Comparison of ENCODE assay signal across 19 cellular contexts in genomic region chr11:113681711-113682410, GRCh38. TPM values are rescaled to one million over a fixed set of nuclear protein-coding genes. Genes with fewer than 3 reads are reported as not detected.
DNase-seq lines count a peak whose midpoint lies in the region; ATAC-seq, FAIRE-seq and TF ChIP-seq lines count a peak whose summit lies in the region.
"Had no signal": no experiment of that assay in that cellular context is flagged by ENCODE, and none has a peak within 500 bp of the region (broad histone marks: within the 10 kb centered on the region; RNA-seq: fewer than 3 reads in every experiment).

No MANE protein-coding gene starts in this region.

- H3K9me3 ChIP-seq in astrocyte (ENCODE audit: insufficient read depth, low read depth, low read length): no peaks in the 10 kb centered on the region
- H3K9me3 ChIP-seq: gastroesophageal sphincter, SJCRH30, transverse colon had no signal

- FAIRE-seq in astrocyte (lab: Jason Lieb, UNC): no peak
- FAIRE-seq: endometrium, GM12892, keratinocyte had no signal

- DNase-seq in DMS79 treated with DMSO at 0.1 percent for 48 hours (lab: John Stamatoyannopoulos, UW) (peak; percentile 75), NCI-H1417 treated with DMSO at 0.1 percent for 48 hours (lab: John Stamatoyannopoulos, UW) (peak; percentile 29), astrocyte (ENCODE audit: low read depth) (peak; percentile 43), mesothelial cell of epicardium (ENCODE audit: low spot score in 2 of 2, unreplicated experiment in 2 of 2) (no peak), AG20443 (ENCODE audit: low spot score) (no peak), posterior vena cava (ENCODE audit: low spot score) (no peak), osteocyte (ENCODE audit: extremely low spot score, unreplicated experiment) (no peak)
- DNase-seq: activated CD8-positive, alpha-beta memory T cell treated with anti-CD3 and anti-CD28 coated beads for 24 hours; activated gamma-delta T cell treated with Interleukin-2 at 50 U/mL for 16 hours; NCI-H1436 treated with DMSO at 0.1 percent for 48 hours; NK-92 treated with Interleukin-12 subunit alpha and Interleukin-12 subunit beta, amount 100 ng/mL, for 24 hours; SJCRH30; transverse colon had no signal

- H3K4me3 Mint-ChIP-seq in astrocyte (ENCODE audit: unreplicated experiment): no peak overlapping the region
- no peak overlapping the region for H3K4me3 Mint-ChIP-seq in mesothelial cell of epicardium
- H3K4me3 Mint-ChIP-seq in osteocyte (ENCODE audit: unreplicated experiment): no peak overlapping the region
- H3K4me3 Mint-ChIP-seq: B cell had no signal

- peaks cover 5% of the 10 kb centered on the region for H3K27me3 ChIP-seq in astrocyte (ENCODE audit: insufficient read depth, low read length)
- H3K27me3 ChIP-seq: gastroesophageal sphincter, SJCRH30, transverse colon had no signal

- peaks cover 54% of the 10 kb centered on the region for H3K27me3 Mint-ChIP-seq in astrocyte (ENCODE audit: low read depth, unreplicated experiment)
- H3K27me3 Mint-ChIP-seq in mesothelial cell of epicardium (ENCODE audit: low read depth): no peaks in the 10 kb centered on the region
- peaks cover 10% of the 10 kb centered on the region for H3K27me3 Mint-ChIP-seq in osteocyte (ENCODE audit: unreplicated experiment)

- H3K4me3 ChIP-seq in astrocyte (ENCODE audit: insufficient read depth, low read depth, low read length): no peak overlapping the region
- H3K4me3 ChIP-seq: gastroesophageal sphincter, SJCRH30, transverse colon had no signal

- peaks cover 14% of the 10 kb centered on the region for H3K4me1 ChIP-seq in astrocyte (ENCODE audit: insufficient read depth, low read length)

- ATAC-seq in HG03135 (IDR thresholded peaks at IDR 0.05; ENCODE audit: unreplicated experiment): no peak
- ATAC-seq: gastroesophageal sphincter had no signal

- peaks cover 8% of the 10 kb centered on the region for H3K4me1 Mint-ChIP-seq in astrocyte (ENCODE audit: low read depth, unreplicated experiment)
- H3K4me1 Mint-ChIP-seq in mesothelial cell of epicardium: peaks cover 56% of the 10 kb centered on the region
- peaks cover 18% of the 10 kb centered on the region for H3K4me1 Mint-ChIP-seq in osteocyte (ENCODE audit: unreplicated experiment)

- no peak overlapping the region for H2AFZ ChIP-seq in astrocyte (ENCODE audit: low read depth, low read length)

- H3K4me2 ChIP-seq in astrocyte (ENCODE audit: low read length): no peak overlapping the region

- no peaks in the 10 kb centered on the region for H3K79me2 ChIP-seq in astrocyte (ENCODE audit: insufficient read depth, low read length)

- intact Hi-C loops in posterior vena cava (cut with DNase I): loop anchor here in 1 of 2 donors (1.0 kb wide), 1 partner anchor 11 kb away; no protein-coding TSS in a partner anchor

- H3K36me3 ChIP-seq in astrocyte (ENCODE audit: insufficient read depth, low read length): no peaks in the 10 kb centered on the region
- H3K36me3 ChIP-seq: gastroesophageal sphincter, SJCRH30, transverse colon had no signal

- H3K9me3 Mint-ChIP-seq in astrocyte (ENCODE audit: unreplicated experiment): peaks cover 7% of the 10 kb centered on the region
- no peaks in the 10 kb centered on the region for H3K9me3 Mint-ChIP-seq in mesothelial cell of epicardium
- no peaks in the 10 kb centered on the region for H3K9me3 Mint-ChIP-seq in osteocyte (ENCODE audit: unreplicated experiment)

- H3K36me3 Mint-ChIP-seq in astrocyte (ENCODE audit: low read depth, unreplicated experiment) (peaks cover 5% of the 10 kb centered on the region), mesothelial cell of epicardium (no peaks in the 10 kb centered on the region), osteocyte (ENCODE audit: unreplicated experiment) (no peaks in the 10 kb centered on the region)

- H4K20me1 ChIP-seq in astrocyte (ENCODE audit: insufficient read depth, low read length): no peaks in the 10 kb centered on the region

- H3K27ac ChIP-seq in astrocyte (ENCODE audit: low read depth, low read length): no peak overlapping the region
- H3K27ac ChIP-seq: gastroesophageal sphincter, SJCRH30, transverse colon had no signal

- no peak for TF ChIP-seq CTCF in astrocyte (IDR thresholded peaks at IDR 0.05; ENCODE audit: insufficient read depth, low read depth, low read length)
- TF ChIP-seq CTCF in mesothelial cell of epicardium (IDR thresholded peaks at IDR 0.05; ENCODE audit: unreplicated experiment): no peak
- TF ChIP-seq CTCF in osteocyte (IDR thresholded peaks at IDR 0.05): no peak

- H3K27ac Mint-ChIP-seq in astrocyte (ENCODE audit: unreplicated experiment) (no peak overlapping the region), mesothelial cell of epicardium (peak overlapping the region; percentile 82), osteocyte (ENCODE audit: unreplicated experiment) (no peak overlapping the region)
- H3K27ac Mint-ChIP-seq: B cell had no signal

- H3K9ac ChIP-seq in astrocyte (ENCODE audit: low read length): no peak overlapping the region

RNA-seq across cellular contexts. Expression of gene TMPRSS5, which starts 24.2 kb away (rescaled TPM):
- total RNA-seq in astrocyte (0.34 and 0.38 TPM in 2 replicates), mesothelial cell of epicardium (2.3 to 3.5 TPM (median 2.4 TPM) in 3 replicates), posterior vena cava (under 1 TPM; 0.51 to 0.76 TPM), osteocyte (0.60 and 1.6 TPM in 2 replicates)

Comparison
In these comparisons a context has a peak if more than half of its experiments do, and no peak if none do; other contexts are left out.
1. DNase-seq: peak in DMS79 treated with DMSO at 0.1 percent for 48 hours (single experiment), NCI-H1417 treated with DMSO at 0.1 percent for 48 hours (single experiment) and astrocyte (single experiment); none in mesothelial cell of epicardium (0 of 2), AG20443 (single experiment), posterior vena cava (single experiment) and osteocyte (single experiment).